Comparison of ENCODE assay signal across 20 cellular contexts in genomic region chr10:132130286-132131265, GRCh38. TPM values are rescaled to one million over a fixed set of nuclear protein-coding genes. Genes with fewer than 3 reads are reported as not detected.
A peak's percentile ranks its signal among the peaks of the same experiment; 100 is the strongest.
DNase-seq lines count a peak whose midpoint lies in the region; ATAC-seq and TF ChIP-seq lines count a peak whose summit lies in the region.
"Had no signal": no experiment of that assay in that cellular context is flagged by ENCODE, and none has a peak within 500 bp of the region (broad histone marks: within the 10 kb centered on the region; RNA-seq: fewer than 3 reads in every experiment).

No MANE protein-coding gene starts in this region.

- no peak overlapping the region for H2AK5ac ChIP-seq in H9 (ENCODE audit: insufficient read length, low read length)
- H2AK5ac ChIP-seq in neuronal stem cell (ENCODE audit: low read depth, low read length) = peak overlapping the region; percentile 53

- H3K79me2 ChIP-seq in H9 (ENCODE audit: insufficient read depth, low read length) (no peaks in the 10 kb centered on the region), GM23248 (ENCODE audit: insufficient read depth) (no peaks in the 10 kb centered on the region)

- H3K27me3 Mint-ChIP-seq in CD14-positive monocyte (ENCODE audit: low read depth in 3 of 3) (peaks cover 10 to 24% (median 13%) of the 10 kb centered on the region in 3 donors), H9 (ENCODE audit: low read depth) (no peaks in the 10 kb centered on the region; the same call in 1 of the 2 replicates)
- H3K27me3 Mint-ChIP-seq: CD4-positive, CD25-positive, alpha-beta regulatory T cell had no signal

- WGBS in H9 (ENCODE audit: extremely low coverage, insufficient read length, low lambda C conversion rate) = no CpG with 5 or more reads among the region's 24 CpGs
- WGBS in neuronal stem cell (ENCODE audit: extremely low coverage in 2 of 2, insufficient read length in 2 of 2, insufficient replicate concordance in 1 of 2), 2 donors = no CpG with 5 or more reads among the region's 24 CpGs
- WGBS in GM23248 (ENCODE audit: low coverage in 1 of 2, low lambda C conversion rate in 2 of 2, missing lambda C conversion rate in 2 of 2), 2 experiments = 70 to 77% methylated on average over 17 to 24 of the region's 24 CpGs

- no peaks in the 10 kb centered on the region for H3K9me2 ChIP-seq in GM23248 (ENCODE audit: insufficient read depth)

- in situ Hi-C loops in GM23248 (cut with MboI) = loop anchor here (25.0 kb wide), 1 partner anchor 243 kb away; no protein-coding TSS in a partner anchor

- H3K18ac ChIP-seq in H9 (ENCODE audit: insufficient read length, low read depth, low read length) (no peak overlapping the region), neuronal stem cell (ENCODE audit: low read length) (no peak overlapping the region)

- ATAC-seq in left lung (no peak), GM21737 (IDR thresholded peaks at IDR 0.05; ENCODE audit: unreplicated experiment) (no peak)

- no peaks in the 10 kb centered on the region for H3K36me3 Mint-ChIP-seq in CD14-positive monocyte
- H3K36me3 Mint-ChIP-seq in H9 (ENCODE audit: insufficient read depth in 1 of 3, low read depth in 3 of 3) = no peaks in the 10 kb centered on the region
- H3K36me3 Mint-ChIP-seq: CD4-positive, CD25-positive, alpha-beta regulatory T cell had no signal

- no peaks in the 10 kb centered on the region for H3F3A ChIP-seq in GM23248 (ENCODE audit: insufficient read depth)

- H3K79me1 ChIP-seq in H9 (ENCODE audit: insufficient read depth, low read depth, low read length, poor library complexity, severe bottlenecking) = no peaks in the 10 kb centered on the region
- no peaks in the 10 kb centered on the region for H3K79me1 ChIP-seq in neuronal stem cell (ENCODE audit: low read depth, low read length)

- H3T11ph ChIP-seq in H9 (ENCODE audit: low read length) = no peak overlapping the region

- no peaks in the 10 kb centered on the region for H3K36me3 ChIP-seq in left lung
- no peaks in the 10 kb centered on the region for H3K36me3 ChIP-seq in neuronal stem cell (replicated peaks in 1 of 2; ENCODE audit: control insufficient read depth in 2 of 2, insufficient read depth in 2 of 2, low read length in 2 of 2)
- no peaks in the 10 kb centered on the region for H3K36me3 ChIP-seq in GM23248 (ENCODE audit: low read depth)
- H3K36me3 ChIP-seq: BE2C, SJSA1 had no signal

- H2BK5ac ChIP-seq in H9 (ENCODE audit: insufficient read length, low read length) (no peak overlapping the region), neuronal stem cell (ENCODE audit: low read length) (no peak overlapping the region)

- H3K4me3 Mint-ChIP-seq in CD14-positive monocyte = no peak overlapping the region
- H3K4me3 Mint-ChIP-seq in H9 = no peak overlapping the region
- H3K4me3 Mint-ChIP-seq: CD4-positive, CD25-positive, alpha-beta regulatory T cell had no signal

- no peak for TF ChIP-seq CTCF in CD14-positive monocyte (IDR thresholded peaks at IDR 0.05)
- TF ChIP-seq CTCF in H9 (conservative IDR thresholded peaks at IDR 0.05) = no peak
- TF ChIP-seq CTCF in left lung (IDR thresholded peaks at IDR 0.05) = no peak

- H3K14ac ChIP-seq in H9 (ENCODE audit: insufficient read depth, low read length) (peak overlapping the region; percentile 28; the same call in 1 of the 2 replicates), neuronal stem cell (ENCODE audit: low read length) (peak overlapping the region; percentile 84)

- no peak overlapping the region for H3K4me2 ChIP-seq in H9 (ENCODE audit: insufficient read depth, insufficient read length, low read length)
- H3K4me2 ChIP-seq in neuronal stem cell (ENCODE audit: insufficient read depth, low read length, poor library complexity, severe bottlenecking) = no peak overlapping the region
- no peak overlapping the region for H3K4me2 ChIP-seq in GM23248 (ENCODE audit: unreplicated experiment)
- H3K4me2 ChIP-seq: KMS-11 had no signal

- H2BK20ac ChIP-seq in H9 (ENCODE audit: low read depth, low read length, poor library complexity, severe bottlenecking) = no peak overlapping the region

- H4K8ac ChIP-seq in H9 (replicated peaks; ENCODE audit: insufficient read length, low read depth, low read length) (no peak overlapping the region), neuronal stem cell (ENCODE audit: low read depth, low read length) (no peak overlapping the region)

- H2AFZ ChIP-seq in H9 (ENCODE audit: low read length) (no peak overlapping the region), neuronal stem cell (ENCODE audit: low read length) (no peak overlapping the region), GM23248 (no peak overlapping the region)

- H3K4me3 ChIP-seq in left lung = no peak overlapping the region
- H3K4me3 ChIP-seq in neuronal stem cell (ENCODE audit: low read length in 2 of 2) = peak overlapping the region in 1 of 2 donors; percentile 3
- no peak overlapping the region for H3K4me3 ChIP-seq in GM23248
- H3K4me3 ChIP-seq: SJSA1 had no signal

- H3K4me1 Mint-ChIP-seq in CD14-positive monocyte = no peaks in the 10 kb centered on the region
- H3K4me1 Mint-ChIP-seq in H9 = peaks cover 6 to 11% of the 10 kb centered on the region in 2 experiments; a peak in 2 of 4 replicates
- H3K4me1 Mint-ChIP-seq: CD4-positive, CD25-positive, alpha-beta regulatory T cell had no signal

- no peak overlapping the region for H3K23ac ChIP-seq in H9 (ENCODE audit: insufficient read length, low read depth, low read length)
- peak overlapping the region; percentile 11 for H3K23ac ChIP-seq in neuronal stem cell (ENCODE audit: low read depth, low read length, poor library complexity)

- no peak overlapping the region for H3K27ac ChIP-seq in H9 (ENCODE audit: insufficient read length, low read depth, low read length)
- H3K27ac ChIP-seq in left lung = no peak overlapping the region
- no peak overlapping the region for H3K27ac ChIP-seq in neuronal stem cell (replicated peaks; ENCODE audit: low read length)
- no peak overlapping the region for H3K27ac ChIP-seq in GM23248
- H3K27ac ChIP-seq: KMS-11, SJSA1 had no signal

- H3K9me3 ChIP-seq in H9 (ENCODE audit: control insufficient read depth, low read depth, low read length) (no peaks in the 10 kb centered on the region), left lung (no peaks in the 10 kb centered on the region), neuronal stem cell (replicated peaks in 1 of 2; ENCODE audit: control insufficient read depth in 2 of 2, insufficient read depth in 1 of 2, low read depth in 1 of 2, low read length in 2 of 2) (peaks cover 3% of the 10 kb centered on the region in 2 donors), GM23248 (ENCODE audit: low read depth) (no peaks in the 10 kb centered on the region)
- H3K9me3 ChIP-seq: BE2C, Caco-2 had no signal

- H3K56ac ChIP-seq in H9 (ENCODE audit: insufficient read length, low read depth, low read length) = no peak overlapping the region

- H3K9me3 Mint-ChIP-seq in CD14-positive monocyte (peaks cover 0 to 8% (median 3%) of the 10 kb centered on the region in 7 donors), H9 (no peaks in the 10 kb centered on the region; a peak in 1 of 5 replicates)

- DNase-seq in CD14-positive monocyte (ENCODE audit: low spot score) (peak; percentile 34), H9 (no peak), left lung (peak; percentile 19 to 47), neuronal stem cell (ENCODE audit: low spot score) (no peak), SW 1271 (lab: John Stamatoyannopoulos, UW) (no peak), GM23248 (no peak)
- DNase-seq: BE2C; Caco-2; CD4-positive, CD25-positive, alpha-beta regulatory T cell; DND-41; IMR-90; NCI-H1105; NCI-H146; NCI-H2029 treated with DMSO at 0.1 percent for 48 hours; NCI-H226; NCI-H510A treated with DMSO at 0.1 percent for 48 hours; NCI-H748 treated with DMSO at 0.1 percent for 48 hours had no signal

- no peak overlapping the region for H3K27ac Mint-ChIP-seq in CD14-positive monocyte
- H3K27ac Mint-ChIP-seq in H9 = no peak overlapping the region
- H3K27ac Mint-ChIP-seq: CD4-positive, CD25-positive, alpha-beta regulatory T cell had no signal

- H4K5ac ChIP-seq in H9 (ENCODE audit: insufficient read length, low read depth, low read length) = no peak overlapping the region

- no peak overlapping the region for H2BK15ac ChIP-seq in H9 (ENCODE audit: low read depth, low read length)
- H2BK15ac ChIP-seq in neuronal stem cell (ENCODE audit: low read length) = no peak overlapping the region

- intact Hi-C loops in CD14-positive monocyte (cut with micrococcal nuclease) = no loop called here
- intact Hi-C loops in left lung (cut with DNase I) = no loop called here

- H2BK12ac ChIP-seq in H9 (ENCODE audit: insufficient read length, low read depth, low read length) (no peak overlapping the region), neuronal stem cell (ENCODE audit: low read length) (peak overlapping the region; percentile 26)

- H2BK120ac ChIP-seq in H9 (ENCODE audit: low read depth, low read length, poor library complexity, severe bottlenecking) (no peak overlapping the region), neuronal stem cell (ENCODE audit: low read depth, low read length) (no peak overlapping the region)

- H4K91ac ChIP-seq in H9 (ENCODE audit: insufficient read length, low read depth, low read length) (no peak overlapping the region), neuronal stem cell (ENCODE audit: low read depth, low read length, poor library complexity) (peak overlapping the region; percentile 35)

- H4K20me1 ChIP-seq in H9 (ENCODE audit: control insufficient read depth, insufficient read depth, insufficient read length) = no peaks in the 10 kb centered on the region
- H4K20me1 ChIP-seq in GM23248 (ENCODE audit: insufficient read depth) = no peaks in the 10 kb centered on the region

- H3K4me1 ChIP-seq in H9 (ENCODE audit: insufficient read depth, low read length) (no peaks in the 10 kb centered on the region), left lung (no peaks in the 10 kb centered on the region), neuronal stem cell (ENCODE audit: control insufficient read depth in 2 of 2, insufficient read depth in 1 of 2, low read depth in 1 of 2, low read length in 2 of 2) (peaks cover 3 to 6% of the 10 kb centered on the region in 2 donors), GM23248 (ENCODE audit: insufficient read depth) (0 out of 2 replicates have a peak, but pooled peaks cover 2% of the 10 kb centered on the region)
- H3K4me1 ChIP-seq: Caco-2, SJSA1 had no signal

- H3K9ac ChIP-seq in H9 (ENCODE audit: extremely low read depth, insufficient read length, low read length) = no peak overlapping the region
- H3K9ac ChIP-seq in neuronal stem cell (ENCODE audit: low read depth, low read length, poor library complexity) = no peak overlapping the region
- H3K9ac ChIP-seq in GM23248 = no peak overlapping the region
- H3K9ac ChIP-seq: KMS-11 had no signal

- H3K4ac ChIP-seq in H9 (ENCODE audit: low read depth, low read length) (no peak overlapping the region), neuronal stem cell (ENCODE audit: low read length) (no peak overlapping the region)

- H3K27me3 ChIP-seq in H9 (ENCODE audit: insufficient read depth, low read length) = no peaks in the 10 kb centered on the region
- peaks cover 0 to 58% of the 10 kb centered on the region in 2 donors for H3K27me3 ChIP-seq in left lung
- peaks cover 0 to 14% (median 0%) of the 10 kb centered on the region in 3 experiments for H3K27me3 ChIP-seq in neuronal stem cell (ENCODE audit: control insufficient read depth in 3 of 3, insufficient read depth in 3 of 3, low read depth in 1 of 3, low read length in 3 of 3)
- H3K27me3 ChIP-seq in GM23248 (replicated peaks; ENCODE audit: insufficient read depth) = peaks cover 5% of the 10 kb centered on the region; the same call in 1 of the 2 replicates
- H3K27me3 ChIP-seq: BE2C, SJSA1 had no signal

- no peaks in the 10 kb centered on the region for H3K23me2 ChIP-seq in H9 (ENCODE audit: insufficient read length, low read depth, low read length, poor library complexity, severe bottlenecking)

RNA-seq across cellular contexts. Expression of gene DPYSL4, which starts 56.2 kb away (rescaled TPM):
- polyA plus RNA-seq in CD14-positive monocyte = not detected
- 26.3 and 29.0 TPM in 2 replicates for total RNA-seq in H9 (2021)
- 1 to 10 TPM; 1.3 to 3.1 TPM for total RNA-seq in left lung
- polyA plus RNA-seq in neuronal stem cell (2013, experiment 1 of 2) = 27.1 TPM
- 25.4 TPM for polyA plus RNA-seq in neuronal stem cell (2013, experiment 2 of 2)
- total RNA-seq in GM23248 (2014; rRNA removed; shearing (Covaris generic)) = 1.8 and 2.1 TPM in 2 replicates
- polyA plus RNA-seq in GM23248 (2016; fragmentation: Nextera tagmentation; extraction: Ambion mirVana) = 2.1 and 2.5 TPM in 2 replicates
- total RNA-seq: Caco-2 had no signal

Comparison
In these comparisons a context has a peak if more than half of its experiments do, and no peak if none do; other contexts are left out.
1. DNase-seq: peak in CD14-positive monocyte (single experiment) and left lung (2 of 2); none in H9 (single experiment), neuronal stem cell (single experiment), SW 1271 (0 of 2) and GM23248 (single experiment).